ENCODE assay signal across 19 cellular contexts in the genomic region with DNA sequence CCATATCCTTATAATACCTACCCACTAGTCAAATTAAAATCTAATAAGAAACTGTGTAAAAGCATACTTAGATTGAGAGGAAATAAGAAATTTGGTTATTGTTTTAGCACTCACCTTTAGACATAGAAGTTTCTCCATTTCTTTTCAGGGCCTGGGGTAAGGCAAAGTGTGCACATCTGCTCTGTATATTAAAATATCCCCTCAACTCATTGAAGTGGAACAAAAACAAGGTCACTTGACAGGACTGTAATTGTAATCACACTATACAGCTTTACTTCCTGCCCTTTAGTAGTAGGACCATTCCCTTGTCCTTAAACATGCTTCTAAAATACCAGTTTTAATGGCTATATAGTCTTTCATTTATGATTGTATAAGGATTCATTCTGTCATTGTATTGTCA. TPM values are rescaled to one million over a fixed set of nuclear protein-coding genes. Genes with fewer than 3 reads are reported as not detected.
A peak's percentile ranks its signal among the peaks of the same experiment; 100 is the strongest.
DNase-seq lines count a peak whose midpoint lies in the region; ATAC-seq and TF ChIP-seq lines count a peak whose summit lies in the region.
"Had no signal": no experiment of that assay in that cellular context is flagged by ENCODE, and none has a peak within 500 bp of the region (broad histone marks: within the 10 kb centered on the region; RNA-seq: fewer than 3 reads in every experiment).

No MANE protein-coding gene starts in this region.

- H3K9me3 Mint-ChIP-seq in CD4-positive, CD25-positive, alpha-beta regulatory T cell = no peaks in the 10 kb centered on the region
- peaks cover 6% of the 10 kb centered on the region for H3K9me3 Mint-ChIP-seq in glutamatergic neuron (ENCODE audit: unreplicated experiment)

- no peaks in the 10 kb centered on the region; the same call in 1 of the 2 replicates for H4K20me1 ChIP-seq in OCI-LY3 (ENCODE audit: insufficient read depth, low read length)

- no peak for ATAC-seq in CD4-positive, CD25-positive, alpha-beta regulatory T cell (ENCODE audit: low read depth in 2 of 2)
- ATAC-seq in GM18867 (IDR thresholded peaks at IDR 0.05; ENCODE audit: unreplicated experiment) = no peak
- ATAC-seq in GM21360 (IDR thresholded peaks at IDR 0.05; ENCODE audit: unreplicated experiment) = no peak
- ATAC-seq: esophagus mucosa, K562 had no signal

- H3K36me3 ChIP-seq in CD4-positive, CD25-positive, alpha-beta regulatory T cell (ENCODE audit: control insufficient read depth, insufficient read depth, low read length) = no peaks in the 10 kb centered on the region
- H3K36me3 ChIP-seq in OCI-LY3 (replicated peaks; ENCODE audit: low read depth, low read length) = no peaks in the 10 kb centered on the region
- H3K36me3 ChIP-seq: left ventricle myocardium inferior, right atrium auricular region, tibial nerve had no signal

- no peak for TF ChIP-seq CTCF in OCI-LY3 (IDR thresholded peaks at IDR 0.05; ENCODE audit: low read depth, low read length)
- no peak for TF ChIP-seq CTCF in glutamatergic neuron (IDR thresholded peaks at IDR 0.05; ENCODE audit: partially characterized antibody, unreplicated experiment)

- H3K27ac Mint-ChIP-seq in CD4-positive, CD25-positive, alpha-beta regulatory T cell = peak overlapping the region; percentile 62 to 83 (median 77)
- H3K27ac Mint-ChIP-seq in glutamatergic neuron (ENCODE audit: unreplicated experiment) = peak overlapping the region; percentile 36

- H3K36me3 Mint-ChIP-seq in CD4-positive, CD25-positive, alpha-beta regulatory T cell = peaks cover 7% of the 10 kb centered on the region
- no peaks in the 10 kb centered on the region for H3K36me3 Mint-ChIP-seq in glutamatergic neuron (ENCODE audit: unreplicated experiment)

- H2AFZ ChIP-seq in OCI-LY3 (ENCODE audit: low read depth, low read length) = no peak overlapping the region

- no peaks in the 10 kb centered on the region for H3K27me3 Mint-ChIP-seq in CD4-positive, CD25-positive, alpha-beta regulatory T cell
- no peaks in the 10 kb centered on the region for H3K27me3 Mint-ChIP-seq in glutamatergic neuron (ENCODE audit: unreplicated experiment)

- H3K9ac ChIP-seq in OCI-LY3 (ENCODE audit: low read length) = no peak overlapping the region

- peaks cover 62% of the 10 kb centered on the region for H3K4me1 ChIP-seq in CD4-positive, CD25-positive, alpha-beta regulatory T cell (ENCODE audit: control insufficient read depth, insufficient read depth, low read length, poor library complexity, severe bottlenecking)
- H3K4me1 ChIP-seq in OCI-LY3 (ENCODE audit: low read length) = peaks cover 63% of the 10 kb centered on the region

- H3K27ac ChIP-seq in CD4-positive, CD25-positive, alpha-beta regulatory T cell (ENCODE audit: insufficient read depth, low read length, poor library complexity, severe bottlenecking) = peak overlapping the region; percentile 52
- H3K27ac ChIP-seq in OCI-LY3 (ENCODE audit: low read length) = no peak overlapping the region
- H3K27ac ChIP-seq: left ventricle myocardium inferior, right atrium auricular region, tibial nerve had no signal

- peak overlapping the region; percentile 94 for H3K4me2 ChIP-seq in OCI-LY3 (ENCODE audit: low read length)

- peak overlapping the region; percentile 88 for H3K4me3 ChIP-seq in CD4-positive, CD25-positive, alpha-beta regulatory T cell (ENCODE audit: low read depth, low read length)
- H3K4me3 ChIP-seq in OCI-LY3 (ENCODE audit: low read length) = 0 out of 2 replicates have a peak overlapping the region, but pooled peaks have one; percentile 69
- H3K4me3 ChIP-seq: K562, left ventricle myocardium inferior, right atrium auricular region, tibial nerve had no signal

- H3K4me3 Mint-ChIP-seq in CD4-positive, CD25-positive, alpha-beta regulatory T cell = peak overlapping the region; percentile 2 to 85 (median 22)
- H3K4me3 Mint-ChIP-seq in glutamatergic neuron (ENCODE audit: unreplicated experiment) = no peak overlapping the region

- H3K79me2 ChIP-seq in OCI-LY3 (ENCODE audit: low read length) = peaks cover 83% of the 10 kb centered on the region

- DNase-seq in NCI-H2171 treated with DMSO at 0.1 percent for 48 hours (lab: John Stamatoyannopoulos, UW) (peak; percentile 23), NCI-H2171 (lab: John Stamatoyannopoulos, UW) (no peak), glutamatergic neuron (no peak), DMS79 treated with DMSO at 0.1 percent for 48 hours (lab: John Stamatoyannopoulos, UW) (no peak)
- DNase-seq in CD4-positive, CD25-positive, alpha-beta regulatory T cell = no peak
- DNase-seq: activated CD4-positive, alpha-beta T cell treated with anti-CD3 and anti-CD28 coated beads for 4 hours; C1 segment of cervical spinal cord; HCEC 1CT; left ventricle myocardium inferior; NCI-H2029; NCI-H510A treated with DMSO at 0.1 percent for 48 hours; stimulated activated naive CD4-positive, alpha-beta T cell had no signal

- no peaks in the 10 kb centered on the region for H3K9me3 ChIP-seq in CD4-positive, CD25-positive, alpha-beta regulatory T cell (ENCODE audit: control insufficient read depth in 2 of 2, low read length in 2 of 2)
- no peaks in the 10 kb centered on the region for H3K9me3 ChIP-seq in OCI-LY3 (ENCODE audit: insufficient read depth, low read length)
- H3K9me3 ChIP-seq: left ventricle myocardium inferior, right atrium auricular region, tibial nerve had no signal

- no peaks in the 10 kb centered on the region for H3K27me3 ChIP-seq in CD4-positive, CD25-positive, alpha-beta regulatory T cell (ENCODE audit: control insufficient read depth, insufficient read depth, low read length)
- no peaks in the 10 kb centered on the region for H3K27me3 ChIP-seq in OCI-LY3 (ENCODE audit: low read depth, low read length)
- H3K27me3 ChIP-seq: right atrium auricular region, tibial nerve had no signal

- peaks cover 33 to 89% (median 69%) of the 10 kb centered on the region in 4 donors for H3K4me1 Mint-ChIP-seq in CD4-positive, CD25-positive, alpha-beta regulatory T cell
- H3K4me1 Mint-ChIP-seq in glutamatergic neuron (ENCODE audit: low read depth, unreplicated experiment) = peaks cover 70% of the 10 kb centered on the region

RNA-seq across cellular contexts. Expression of a gene that starts 15.3 kb away (rescaled TPM):
- total RNA-seq in CD4-positive, CD25-positive, alpha-beta regulatory T cell = 24.9 TPM
- polyA plus RNA-seq in CD4-positive, CD25-positive, alpha-beta regulatory T cell = 10 to 100 TPM; 18.0 to 27.0 (median 18.9) TPM
- total RNA-seq in glutamatergic neuron (ENCODE audit: unreplicated experiment) = 207 TPM
